Comparison of ENCODE assay signal across 27 cellular contexts in genomic region chr2:63879876-63880433, GRCh38.
"Had no signal": no experiment of that assay in that cellular context is flagged by ENCODE, and none has a peak within 500 bp of the region (broad histone marks: within the 10 kb centered on the region; RNA-seq: fewer than 3 reads in every experiment).

No MANE protein-coding gene starts in this region.

- H3K36me3 ChIP-seq: breast epithelium, uterus had no signal

- H3K27me3 Mint-ChIP-seq: activated naive CD8-positive, alpha-beta T cell treated with anti-CD3 and anti-CD28 coated beads, Interleukin-2, amount 10 ng/mL, durations not matched to agents 7 days and 5 days had no signal

- H3K27me3 ChIP-seq: breast epithelium, heart left ventricle, sigmoid colon, testis, uterus had no signal

- H3K4me3 ChIP-seq: breast epithelium, coronary artery, heart left ventricle, lung, sigmoid colon, testis, uterus had no signal

- DNase-seq: activated CD4-positive, alpha-beta T cell treated with anti-CD3 and anti-CD28 coated beads for 4 hours; activated CD4-positive, alpha-beta T cell treated with anti-CD3 and anti-CD28 coated beads, Interleukin-2, amount 50 U/mL, for 48 hours; activated CD4-positive, CD25-positive, alpha-beta regulatory T cell; activated CD8-positive, alpha-beta memory T cell treated with anti-CD3 and anti-CD28 coated beads, Interleukin-2, amount 50 U/mL, for 48 hours; activated effector memory CD4-positive, alpha-beta T cell treated with Interleukin-2 at 50 U/mL for 16 hours; activated naive CD4-positive, alpha-beta T cell treated with anti-CD3 and anti-CD28 coated beads for 36 hours; activated naive CD8-positive, alpha-beta T cell treated with anti-CD3 and anti-CD28 coated beads, Interleukin-2, amount 10 ng/mL, durations not matched to agents 7 days and 5 days; activated T-cell treated with anti-CD3 and anti-CD28 coated beads, Interleukin-2, amount 50 U/mL, for 72 hours; amniotic stem cell; cerebellar nuclear complex; heart left ventricle; kidney; midbrain; nephron progenitor cell; occipital lobe; sigmoid colon; stimulated activated CD4-positive, alpha-beta T cell treated with anti-CD3 and anti-CD28 coated beads, Interleukin-2, amount 100 ng/mL, for 48 hours; stimulated activated CD8-positive, alpha-beta memory T cell treated with anti-CD3 and anti-CD28 coated beads, Interleukin-4, amount 100 ng/mL, for 48 hours; stimulated activated naive CD4-positive, alpha-beta T cell; testis; trophoblast cell; uterus had no signal

- H3K9me3 Mint-ChIP-seq: activated naive CD4-positive, alpha-beta T cell treated with anti-CD3 and anti-CD28 coated beads for 36 hours; activated naive CD8-positive, alpha-beta T cell treated with anti-CD3 and anti-CD28 coated beads, Interleukin-2, amount 10 ng/mL, durations not matched to agents 7 days and 5 days; activated T-cell treated with anti-CD3 and anti-CD28 coated beads, Interleukin-2, amount 50 U/mL, for 72 hours; nephron progenitor cell; T-helper 1 cell treated with Interleukin-12 subunit alpha and Interleukin-12 subunit beta and Interleukin-4 antibody, amounts not matched to agents 30 μg/mL and 1 μg/mL, for 36 hours had no signal

- H3K4me3 Mint-ChIP-seq: activated naive CD4-positive, alpha-beta T cell treated with anti-CD3 and anti-CD28 coated beads for 36 hours; activated naive CD8-positive, alpha-beta T cell treated with anti-CD3 and anti-CD28 coated beads, Interleukin-2, amount 10 ng/mL, durations not matched to agents 7 days and 5 days; activated T-cell treated with anti-CD3 and anti-CD28 coated beads, Interleukin-2, amount 50 U/mL, for 72 hours; nephron progenitor cell; T-helper 1 cell treated with Interleukin-12 subunit alpha and Interleukin-12 subunit beta and Interleukin-4 antibody, amounts not matched to agents 30 μg/mL and 1 μg/mL, for 36 hours had no signal

- H3K27ac ChIP-seq: breast epithelium, coronary artery, heart left ventricle, sigmoid colon, testis, uterus had no signal

- ATAC-seq: activated T-cell treated with anti-CD3 and anti-CD28 coated beads, Interleukin-2, amount 50 U/mL, for 72 hours; heart left ventricle; left lobe of liver had no signal

- H3K9me3 ChIP-seq: breast epithelium, heart left ventricle, sigmoid colon, testis, uterus had no signal

- H3K27ac Mint-ChIP-seq: activated naive CD4-positive, alpha-beta T cell treated with anti-CD3 and anti-CD28 coated beads for 36 hours; nephron progenitor cell; T-helper 1 cell treated with Interleukin-12 subunit alpha and Interleukin-12 subunit beta and Interleukin-4 antibody, amounts not matched to agents 30 μg/mL and 1 μg/mL, for 36 hours had no signal

- H3K4me1 ChIP-seq: uterus had no signal
